ENCODE assay signal across 8 cellular contexts in the genomic region with DNA sequence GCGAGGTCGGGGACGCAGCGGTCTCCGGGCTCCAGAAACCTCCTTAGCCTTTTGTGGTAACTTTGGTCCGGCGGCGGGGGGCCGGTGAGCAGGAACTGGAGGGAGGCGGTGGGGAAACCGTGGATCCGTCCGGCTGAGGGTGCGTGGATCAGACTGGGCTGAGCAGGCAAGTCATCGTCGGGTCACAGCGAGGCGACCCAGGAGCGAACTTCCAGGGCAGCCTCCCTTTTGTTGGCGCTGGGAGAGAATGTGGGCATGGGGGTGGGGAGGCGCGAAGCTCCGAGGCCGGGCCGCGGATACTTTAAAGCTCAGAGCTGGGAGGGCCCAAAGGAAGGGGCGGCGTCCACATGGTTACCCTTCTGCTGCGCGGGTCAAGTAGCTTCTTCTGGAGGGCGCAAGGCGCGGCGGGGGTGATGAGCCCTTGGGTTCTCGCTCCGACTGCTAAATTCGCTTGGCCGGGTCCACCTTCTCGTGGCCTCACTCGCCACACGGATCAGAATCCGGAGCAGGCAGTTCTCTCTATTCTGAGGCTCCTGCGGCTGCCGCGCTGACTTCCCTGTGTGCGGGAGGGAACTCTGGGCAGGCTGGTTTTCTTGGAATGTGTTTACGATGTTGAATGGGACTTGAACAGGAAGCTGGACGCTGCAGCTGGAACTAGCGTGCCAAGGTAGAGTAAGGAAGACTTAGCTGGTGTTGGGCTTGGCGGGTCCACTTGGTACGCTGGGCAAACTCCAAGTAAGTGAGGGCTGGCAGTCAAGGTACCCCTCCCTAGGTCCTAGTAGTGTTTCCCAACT. TPM values are rescaled to one million over a fixed set of nuclear protein-coding genes. Genes with fewer than 3 reads are reported as not detected.
DNase-seq lines count a peak whose midpoint lies in the region; TF ChIP-seq lines count a peak whose summit lies in the region.

No MANE protein-coding gene starts in this region.

- TF ChIP-seq CTCF in glutamatergic neuron (IDR thresholded peaks at IDR 0.05; ENCODE audit: partially characterized antibody, unreplicated experiment), result no peak
- TF ChIP-seq CTCF in ovary (IDR thresholded peaks at IDR 0.05), result no peak

- no peaks in the 10 kb centered on the region for H3K27me3 ChIP-seq in ovary

- H3K36me3 ChIP-seq in ovary, result no peaks in the 10 kb centered on the region

- peaks cover 2% of the 10 kb centered on the region for H3K4me1 ChIP-seq in ovary (ENCODE audit: insufficient read depth)

- no peaks in the 10 kb centered on the region for H3K36me3 Mint-ChIP-seq in activated naive CD8-positive, alpha-beta T cell
- H3K36me3 Mint-ChIP-seq in glutamatergic neuron (ENCODE audit: unreplicated experiment), result no peaks in the 10 kb centered on the region

- H3K27ac Mint-ChIP-seq in activated naive CD8-positive, alpha-beta T cell, result no peak overlapping the region
- peak overlapping the region; percentile 86 for H3K27ac Mint-ChIP-seq in glutamatergic neuron (ENCODE audit: unreplicated experiment)

- peak; percentile 72 for DNase-seq in COLO668 (lab: John Stamatoyannopoulos, UW; ENCODE audit: unreplicated experiment)
- DNase-seq in HuH-7.5 (ENCODE audit: low spot score), result peak; percentile 24
- DNase-seq in glutamatergic neuron, result peak; percentile 67
- peak; percentile 77 to 82 (median 80) for DNase-seq in ovary
- DNase-seq in activated effector memory CD4-positive, alpha-beta T cell treated with Interleukin-2 at 50 U/mL for 16 hours, result no peak
- no peak for DNase-seq in activated naive CD4-positive, alpha-beta T cell (lab: John Stamatoyannopoulos, UW)
- no peak for DNase-seq in activated CD8-positive, alpha-beta memory T cell treated with anti-CD3 and anti-CD28 coated beads for 24 hours

- H3K4me1 Mint-ChIP-seq in activated naive CD8-positive, alpha-beta T cell (ENCODE audit: low read depth), result peaks cover 13% of the 10 kb centered on the region
- H3K4me1 Mint-ChIP-seq in glutamatergic neuron (ENCODE audit: low read depth, unreplicated experiment), result peaks cover 22% of the 10 kb centered on the region

- WGBS in ovary, 3 donors, result 0 to 1% (median 1%) methylated on average over 40 to 51 of the region's 51 CpGs

- TF ChIP-seq POLR2A in ovary (IDR thresholded peaks at IDR 0.05), result peak; percentile 40

- peaks cover 22% of the 10 kb centered on the region for H3K27me3 Mint-ChIP-seq in activated naive CD8-positive, alpha-beta T cell
- H3K27me3 Mint-ChIP-seq in glutamatergic neuron (ENCODE audit: unreplicated experiment), result peaks cover 9% of the 10 kb centered on the region

- intact Hi-C loops in ovary (cut with DNase I), result loop anchor here in 3 of 4 donors (10.0 kb wide), 2 partner anchors 212 to 222 kb away; no protein-coding TSS in a partner anchor

- no peak for TF ChIP-seq EP300 in ovary (IDR thresholded peaks at IDR 0.05)

- H3K27ac ChIP-seq in ovary, result peak overlapping the region; percentile 96 to 100

- H3K9me3 ChIP-seq in ovary, result no peaks in the 10 kb centered on the region

- H3K4me3 ChIP-seq in ovary, result peak overlapping the region; percentile 59

- H3K9me3 Mint-ChIP-seq in activated naive CD8-positive, alpha-beta T cell (ENCODE audit: low read depth), result no peaks in the 10 kb centered on the region
- peaks cover 11% of the 10 kb centered on the region for H3K9me3 Mint-ChIP-seq in glutamatergic neuron (ENCODE audit: unreplicated experiment)

- peak overlapping the region; percentile 63 for H3K4me3 Mint-ChIP-seq in activated naive CD8-positive, alpha-beta T cell
- peak overlapping the region; percentile 98 for H3K4me3 Mint-ChIP-seq in glutamatergic neuron (ENCODE audit: unreplicated experiment)

RNA-seq across cellular contexts. Expression of gene GULP1, which starts 1.0 kb away (rescaled TPM):
- total RNA-seq in glutamatergic neuron (ENCODE audit: unreplicated experiment) (17.7 TPM), ovary (10 to 100 TPM; 41.7 to 57.7 (median 44.9) TPM)
- 10 to 100 TPM; 22.3 to 24.5 TPM for polyA plus RNA-seq in ovary

Comparison
In these comparisons a context has a peak if more than half of its experiments do, and no peak if none do; other contexts are left out.
1. DNase-seq: peak in COLO668 (single experiment), HuH-7.5 (single experiment), glutamatergic neuron (single experiment) and ovary (5 of 5); none in activated effector memory CD4-positive, alpha-beta T cell treated with Interleukin-2 at 50 U/mL for 16 hours (single experiment), activated naive CD4-positive, alpha-beta T cell (0 of 4) and activated CD8-positive, alpha-beta memory T cell treated with anti-CD3 and anti-CD28 coated beads for 24 hours (single experiment).